In the genomic region with DNA sequence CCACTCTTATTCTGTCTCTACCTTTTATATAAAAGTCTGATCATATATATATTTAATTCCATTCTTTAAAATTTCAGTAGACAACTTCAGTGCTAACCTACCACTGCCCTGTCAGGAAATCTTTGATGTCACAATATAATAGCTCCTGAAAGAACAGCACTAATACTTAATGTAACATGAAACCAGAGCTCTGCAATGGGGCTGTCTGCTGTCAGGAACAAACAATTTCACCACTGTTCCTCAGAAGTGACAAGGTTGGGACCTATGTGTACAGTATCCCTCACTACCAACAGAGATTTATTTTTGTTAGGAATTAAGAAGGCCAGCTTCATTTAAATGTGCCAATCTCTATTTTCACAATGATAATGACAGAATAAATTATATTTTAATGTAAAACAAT, we compare ENCODE assay signal across 22 cellular contexts.
DNase-seq lines count a peak whose midpoint lies in the region; ATAC-seq and TF ChIP-seq lines count a peak whose summit lies in the region.
"Had no signal": no experiment of that assay in that cellular context is flagged by ENCODE, and none has a peak within 500 bp of the region (broad histone marks: within the 10 kb centered on the region; RNA-seq: fewer than 3 reads in every experiment).

No MANE protein-coding gene starts in this region.

- H3K9me3 ChIP-seq in left ventricle myocardium inferior (replicated peaks) (no peaks in the 10 kb centered on the region), adipocyte (ENCODE audit: control insufficient read depth, low read length) (peaks cover 5% of the 10 kb centered on the region), MG63 (no peaks in the 10 kb centered on the region)
- H3K9me3 ChIP-seq: adrenal gland, SJCRH30, thyroid gland had no signal

- H3K36me3 ChIP-seq in left ventricle myocardium inferior (no peaks in the 10 kb centered on the region), adipocyte (ENCODE audit: control insufficient read depth, insufficient read depth, low read length, severe bottlenecking) (no peaks in the 10 kb centered on the region), MG63 (no peaks in the 10 kb centered on the region)
- H3K36me3 ChIP-seq: adrenal gland, SJCRH30, thyroid gland had no signal

- DNase-seq in Right ventricle myocardium inferior (ENCODE audit: missing footprints) = no peak
- DNase-seq in left ventricle myocardium inferior = no peak
- DNase-seq in NCI-H1436 (lab: John Stamatoyannopoulos, UW) = peak; percentile 13
- peak; percentile 30 for DNase-seq in adipocyte (ENCODE audit: low read depth)
- DNase-seq in renal cortical epithelial cell (ENCODE audit: low read depth) = peak; percentile 6
- DNase-seq in AG08396 (ENCODE audit: low spot score) = no peak
- no peak for DNase-seq in globus pallidus (ENCODE audit: low spot score)
- no peak for DNase-seq in MG63
- DNase-seq: ACHN; activated CD4-positive, alpha-beta T cell treated with anti-CD3 and anti-CD28 coated beads, Interleukin-2, amount 50 U/mL, for 48 hours; activated gamma-delta T cell; activated T-cell treated with anti-CD3 and anti-CD28 coated beads for 4 hours; adrenal gland; dermis blood vessel endothelial cell; hypothalamus; mesendoderm; NCI-H2171; stimulated activated naive CD8-positive, alpha-beta T cell treated with anti-CD3 and anti-CD28 coated beads, Interleukin-15, Interleukin-2, amounts not matched to agents 100 U/mL and 50 U/mL, for 24 hours; thyroid gland had no signal

- H3K4me3 ChIP-seq in left ventricle myocardium inferior (no peak overlapping the region), adipocyte (ENCODE audit: low read length) (no peak overlapping the region), MG63 (no peak overlapping the region)
- H3K4me3 ChIP-seq: adrenal gland, SJCRH30, skin epidermis, thyroid gland had no signal

- intact Hi-C loops in Right ventricle myocardium inferior (cut with DNase I) (no loop called here), left ventricle myocardium inferior (cut with micrococcal nuclease) (no loop called here)

- ATAC-seq in Right ventricle myocardium inferior = peak; percentile 76
- ATAC-seq: stimulated activated naive CD8-positive, alpha-beta T cell treated with anti-CD3 and anti-CD28 coated beads, Interleukin-15, Interleukin-2, amounts not matched to agents 100 U/mL and 50 U/mL, for 24 hours; WTC11 had no signal

- H3K9ac ChIP-seq in adipocyte (ENCODE audit: low read length) = no peak overlapping the region

- H3K4me1 ChIP-seq in left ventricle myocardium inferior = peaks cover 45% of the 10 kb centered on the region
- H3K4me1 ChIP-seq in adipocyte (ENCODE audit: control insufficient read depth, insufficient read depth, low read length) = no peaks in the 10 kb centered on the region
- H3K4me1 ChIP-seq: adrenal gland, SJCRH30, thyroid gland had no signal

- H3K27ac ChIP-seq in left ventricle myocardium inferior (replicated peaks) = no peak overlapping the region
- H3K27ac ChIP-seq: adrenal gland, SJCRH30, skin epidermis, thyroid gland had no signal

- H3K27me3 ChIP-seq in left ventricle myocardium inferior (ENCODE audit: low read depth) (no peaks in the 10 kb centered on the region), adipocyte (replicated peaks; ENCODE audit: control insufficient read depth, insufficient read depth, low read length) (no peaks in the 10 kb centered on the region), MG63 (no peaks in the 10 kb centered on the region)
- H3K27me3 ChIP-seq: adrenal gland, SJCRH30, thyroid gland had no signal

- TF ChIP-seq CTCF in left ventricle myocardium inferior (IDR thresholded peaks at IDR 0.05; ENCODE audit: borderline replicate concordance) = no peak

Comparison
In these comparisons a context has a peak if more than half of its experiments do, and no peak if none do; other contexts are left out.
1. DNase-seq: peak in NCI-H1436 (single experiment), adipocyte (single experiment) and renal cortical epithelial cell (single experiment); none in Right ventricle myocardium inferior (single experiment), left ventricle myocardium inferior (single experiment), AG08396 (single experiment), globus pallidus (single experiment) and MG63 (single experiment).